Comparison of ENCODE assay signal across 16 cellular contexts in the genomic region with DNA sequence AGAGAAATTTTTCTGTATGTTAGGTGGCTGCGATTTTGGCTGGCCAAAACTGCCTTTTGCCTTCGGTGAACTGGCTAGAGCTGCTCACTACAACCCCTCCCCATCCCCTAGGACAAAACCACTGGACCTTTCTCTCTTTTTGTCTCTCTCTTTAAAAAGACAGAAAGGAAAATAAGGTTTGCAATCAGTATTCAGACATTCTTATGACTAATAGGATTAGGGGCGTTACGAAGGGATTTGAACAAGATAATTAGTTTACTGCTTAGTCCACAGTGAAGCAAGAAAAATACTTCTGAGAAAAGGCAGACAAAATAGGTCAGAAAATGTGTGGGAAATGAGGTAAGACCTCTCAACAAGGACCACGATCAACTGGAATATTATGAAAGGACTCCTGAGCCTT.
A peak's percentile ranks its signal among the peaks of the same experiment; 100 is the strongest.
DNase-seq lines count a peak whose midpoint lies in the region; ATAC-seq, FAIRE-seq and TF ChIP-seq lines count a peak whose summit lies in the region.
"Had no signal": no experiment of that assay in that cellular context is flagged by ENCODE, and none has a peak within 500 bp of the region (broad histone marks: within the 10 kb centered on the region; RNA-seq: fewer than 3 reads in every experiment).

No MANE protein-coding gene starts in this region.

- H3K27me3 Mint-ChIP-seq in HFFc6 (ENCODE audit: insufficient read depth) (no peaks in the 10 kb centered on the region; the same call in 1 of the 2 replicates), mesothelial cell of epicardium (ENCODE audit: low read depth) (no peaks in the 10 kb centered on the region)

- H3K4me1 ChIP-seq in endothelial cell of umbilical vein (ENCODE audit: control insufficient read depth, extremely low read depth, insufficient read depth, low read length), result peaks cover 20% of the 10 kb centered on the region
- H3K4me1 ChIP-seq in testis, result peaks cover 22% of the 10 kb centered on the region
- no peaks in the 10 kb centered on the region for H3K4me1 ChIP-seq in HepG2 (ENCODE audit: insufficient read depth, low read length)

- peaks cover 79% of the 10 kb centered on the region for H3K4me1 Mint-ChIP-seq in HFFc6 (ENCODE audit: low read depth)
- peaks cover 69% of the 10 kb centered on the region for H3K4me1 Mint-ChIP-seq in mesothelial cell of epicardium
- H3K4me1 Mint-ChIP-seq: activated naive CD8-positive, alpha-beta T cell treated with anti-CD3 and anti-CD28 coated beads, Interleukin-2, amount 10 ng/mL, durations not matched to agents 7 days and 5 days had no signal

- POLR2A ChIA-PET in endothelial cell of umbilical vein (lab: Charles Lee) (no interaction called here), HepG2 (lab: Yijun Ruan, JAX) (no interaction called here)

- H2AFZ ChIP-seq in endothelial cell of umbilical vein (ENCODE audit: low read depth, low read length) (peak overlapping the region; percentile 92), HepG2 (ENCODE audit: low read length) (no peak overlapping the region)

- CTCF ChIA-PET in endothelial cell of umbilical vein (lab: Charles Lee) (interaction anchor here (1.0 to 1.9 kb wide), 9 partner anchors 10 to 258 kb away, joined by 3 to 10 read pairs (median 6); no protein-coding TSS in a partner anchor), HepG2 (lab: Yijun Ruan, JAX; ENCODE audit: low intra/inter-chr PET ratio, low total read pairs) (no interaction called here)

- H3K9ac ChIP-seq in endothelial cell of umbilical vein (replicated peaks; ENCODE audit: extremely low read depth, insufficient read depth, low read length), result no peak overlapping the region
- H3K9ac ChIP-seq in HepG2 (ENCODE audit: insufficient read depth, low read depth, low read length), result no peak overlapping the region

- H3K4me2 ChIP-seq in endothelial cell of umbilical vein (ENCODE audit: insufficient read depth, low read length) (peak overlapping the region; percentile 31), HepG2 (ENCODE audit: low read depth, low read length) (no peak overlapping the region)

- in situ Hi-C loops in HepG2 (cut with HindIII; ENCODE audit: extremely low pct_ligation_motif_present, low pct_unique_long_range_greater_than_20kb), result no loop called here

- no peaks in the 10 kb centered on the region for H3K9me1 ChIP-seq in endothelial cell of umbilical vein (replicated peaks; ENCODE audit: control insufficient read depth, extremely low read depth, insufficient read depth, low read length)

- dilution Hi-C loops in endothelial cell of umbilical vein (cut with MboI; ENCODE audit: extremely low pct_ligation_motif_present, low sequenced_read_pairs), result no loop called here

- H3K9me3 ChIP-seq in endothelial cell of umbilical vein (replicated peaks; ENCODE audit: control insufficient read depth, insufficient read depth, low read length), result no peaks in the 10 kb centered on the region
- no peaks in the 10 kb centered on the region for H3K9me3 ChIP-seq in testis
- H3K9me3 ChIP-seq in HepG2 (ENCODE audit: low read length), result no peaks in the 10 kb centered on the region

- H3K27ac Mint-ChIP-seq in HFFc6, result peak overlapping the region; percentile 82
- peak overlapping the region; percentile 78 for H3K27ac Mint-ChIP-seq in mesothelial cell of epicardium
- H3K27ac Mint-ChIP-seq: activated naive CD8-positive, alpha-beta T cell treated with anti-CD3 and anti-CD28 coated beads, Interleukin-2, amount 10 ng/mL, durations not matched to agents 7 days and 5 days had no signal

- TF ChIP-seq EP300 in HepG2 (IDR thresholded peaks at IDR 0.05; ENCODE audit: low read depth in 2 of 2, low read length in 2 of 2), result no peak
- TF ChIP-seq EP300 in HepG2 (CRISPR knock-in tag; IDR thresholded peaks at IDR 0.05; ENCODE audit: borderline replicate concordance), result no peak

- H3K36me3 Mint-ChIP-seq in HFFc6 (ENCODE audit: low read depth) (no peaks in the 10 kb centered on the region), mesothelial cell of epicardium (peaks cover 1% of the 10 kb centered on the region)
- H3K36me3 Mint-ChIP-seq: activated naive CD8-positive, alpha-beta T cell treated with anti-CD3 and anti-CD28 coated beads, Interleukin-2, amount 10 ng/mL, durations not matched to agents 7 days and 5 days had no signal

- H3K27ac ChIP-seq in endothelial cell of umbilical vein (ENCODE audit: insufficient read depth, low read depth, low read length) (peak overlapping the region; percentile 2), testis (peak overlapping the region; percentile 61 to 79), HepG2 (ENCODE audit: extremely low read length, insufficient read depth, low read length) (no peak overlapping the region)
- H3K27ac ChIP-seq: C4-2B had no signal

- peak; percentile 30 for DNase-seq in HFFc6
- DNase-seq in endothelial cell of umbilical vein (ENCODE audit: low read depth, low spot score), result peak; percentile 30
- no peak for DNase-seq in mesothelial cell of epicardium (ENCODE audit: low spot score in 2 of 2, unreplicated experiment in 2 of 2)
- no peak for DNase-seq in testis
- DNase-seq in HepG2 (ENCODE audit: low spot score), result no peak
- DNase-seq in cerebellar nuclear complex (lab: John Stamatoyannopoulos, UW), result no peak
- DNase-seq in amygdala (lab: John Stamatoyannopoulos, UW), result no peak
- DNase-seq: activated naive CD8-positive, alpha-beta T cell treated with anti-CD3 and anti-CD28 coated beads, Interleukin-2, amount 10 ng/mL, durations not matched to agents 7 days and 5 days; activated T-cell treated with anti-CD3 and anti-CD28 coated beads for 4 hours; NCI-H2081 treated with DMSO at 0.1 percent for 48 hours; NCI-H774; RPMI8226; T-helper 2 cell had no signal

- no peaks in the 10 kb centered on the region for H4K20me1 ChIP-seq in endothelial cell of umbilical vein (replicated peaks; ENCODE audit: control insufficient read depth, extremely low read depth, insufficient read depth, low read length)
- H4K20me1 ChIP-seq in HepG2 (ENCODE audit: insufficient read depth, low read length), result no peaks in the 10 kb centered on the region

- WGBS in testis, 2 donors, result 33 to 47% methylated on average over 5 of the region's 5 CpGs
- WGBS in HepG2 (ENCODE audit: low lambda C conversion rate), result 4% methylated on average over 5 of the region's 5 CpGs

- no peak for TF ChIP-seq CTCF in HFFc6 (IDR thresholded peaks at IDR 0.05)
- TF ChIP-seq CTCF in endothelial cell of umbilical vein (IDR thresholded peaks at IDR 0.05; ENCODE audit: extremely low read depth in 1 of 2, insufficient read depth in 1 of 2, low read depth in 1 of 2, low read length in 2 of 2), result no peak
- no peak for TF ChIP-seq CTCF in mesothelial cell of epicardium (IDR thresholded peaks at IDR 0.05; ENCODE audit: unreplicated experiment)
- no peak for TF ChIP-seq CTCF in testis (IDR thresholded peaks at IDR 0.05)
- TF ChIP-seq CTCF in HepG2 (CRISPR knock-in tag; IDR thresholded peaks at IDR 0.05), result no peak

- ATAC-seq in HepG2 (no peak), GM21576 (IDR thresholded peaks at IDR 0.05; ENCODE audit: unreplicated experiment) (no peak)
- ATAC-seq: esophagus mucosa had no signal

- H3K9me3 Mint-ChIP-seq in HFFc6, result no peaks in the 10 kb centered on the region
- H3K9me3 Mint-ChIP-seq in mesothelial cell of epicardium, result no peaks in the 10 kb centered on the region
- H3K9me3 Mint-ChIP-seq: activated naive CD8-positive, alpha-beta T cell treated with anti-CD3 and anti-CD28 coated beads, Interleukin-2, amount 10 ng/mL, durations not matched to agents 7 days and 5 days had no signal

- no peak for TF ChIP-seq RAD21 in HepG2 (CRISPR knock-in tag; IDR thresholded peaks at IDR 0.05)

- H3K4me3 ChIP-seq in endothelial cell of umbilical vein (replicated peaks in 1 of 3; ENCODE audit: insufficient read depth in 1 of 3, low read depth in 1 of 3, low read length in 3 of 3), result no peak overlapping the region
- H3K4me3 ChIP-seq in testis, result no peak overlapping the region
- no peak overlapping the region for H3K4me3 ChIP-seq in HepG2 (replicated peaks in 1 of 3; ENCODE audit: insufficient read depth in 1 of 3, low read depth in 2 of 3, low read length in 3 of 3)

- intact Hi-C loops in endothelial cell of umbilical vein (cut with micrococcal nuclease), result no loop called here
- intact Hi-C loops in testis (cut with DNase I; ENCODE audit: low total_unique reads), result no loop called here
- intact Hi-C loops in HepG2 (cut with micrococcal nuclease; ENCODE audit: unreplicated experiment), result no loop called here

- H3K79me2 ChIP-seq in endothelial cell of umbilical vein (ENCODE audit: control insufficient read depth, insufficient read depth, low read length) (no peaks in the 10 kb centered on the region), HepG2 (ENCODE audit: insufficient read depth, low read length) (no peaks in the 10 kb centered on the region)

- TF ChIP-seq POLR2A in endothelial cell of umbilical vein (IDR thresholded peaks at IDR 0.05; ENCODE audit: low read depth, low read length) (no peak), testis (IDR thresholded peaks at IDR 0.05) (no peak), HepG2 (IDR thresholded peaks at IDR 0.05; ENCODE audit: insufficient read depth in 1 of 2, low read depth in 2 of 2, low read length in 2 of 2) (no peak)

- BruUV-seq in endothelial cell of umbilical vein (replicated peaks; lab: Mats Ljungman, UMichigan), result no TSS peak
- BruUV-seq in HepG2 (replicated peaks; lab: Mats Ljungman, UMichigan), result no TSS peak

- H3K4me3 Mint-ChIP-seq in HFFc6 (peak overlapping the region; percentile 80), mesothelial cell of epicardium (no peak overlapping the region)
- H3K4me3 Mint-ChIP-seq: activated naive CD8-positive, alpha-beta T cell treated with anti-CD3 and anti-CD28 coated beads, Interleukin-2, amount 10 ng/mL, durations not matched to agents 7 days and 5 days had no signal

- H3K36me3 ChIP-seq in endothelial cell of umbilical vein (ENCODE audit: control insufficient read depth in 2 of 2, extremely low read depth in 1 of 2, insufficient read depth in 2 of 2, low read length in 2 of 2), result no peaks in the 10 kb centered on the region
- no peaks in the 10 kb centered on the region for H3K36me3 ChIP-seq in testis (ENCODE audit: low read depth, missing control alignments)
- H3K36me3 ChIP-seq in HepG2 (replicated peaks in 1 of 2; ENCODE audit: control insufficient read depth in 1 of 2, insufficient read depth in 2 of 2, low read length in 2 of 2), result no peaks in the 10 kb centered on the region

- FAIRE-seq in endothelial cell of umbilical vein (lab: Jason Lieb, UNC), result no peak
- no peak for FAIRE-seq in HepG2 (lab: Jason Lieb, UNC)

- H3K27me3 ChIP-seq in endothelial cell of umbilical vein (ENCODE audit: control insufficient read depth in 2 of 2, insufficient read depth in 2 of 2, low read length in 2 of 2), result no peaks in the 10 kb centered on the region
- no peaks in the 10 kb centered on the region for H3K27me3 ChIP-seq in testis
- H3K27me3 ChIP-seq in HepG2 (ENCODE audit: control insufficient read depth in 1 of 2, insufficient read depth in 2 of 2, low read length in 2 of 2), result no peaks in the 10 kb centered on the region; a peak in 1 of 5 replicates

TF ChIP-seq in endothelial cell of umbilical vein, 7 proteins besides CTCF, POLR2A, EP300 and RAD21 (continues in another document):
- TF ChIP-seq EZH2 (IDR thresholded peaks at IDR 0.05; ENCODE audit: borderline replicate concordance, low read depth, low read length, severe bottlenecking), result no peak

TF ChIP-seq in HepG2, 621 proteins besides CTCF, POLR2A, EP300 and RAD21 (continues in another document):
- TF ChIP-seq ZNF225 (CRISPR knock-in tag; IDR thresholded peaks at IDR 0.05) (no peak), KLF15 (CRISPR knock-in tag; IDR thresholded peaks at IDR 0.05; ENCODE audit: borderline replicate concordance) (no peak)

Comparison
In these comparisons a context has a peak if more than half of its experiments do, and no peak if none do; other contexts are left out.
1. DNase-seq: peak in HFFc6 (single experiment) and endothelial cell of umbilical vein (single experiment); none in mesothelial cell of epicardium (0 of 2), testis (single experiment), HepG2 (single experiment), cerebellar nuclear complex (0 of 2) and amygdala (0 of 56).